In genomic region chr20:3990741-3991140, GRCh38 we compare ENCODE assay signal across 1 cellular context.
TF ChIP-seq lines count a peak whose summit lies in the region.

No MANE protein-coding gene starts in this region.

TF ChIP-seq in K562, 482 proteins besides CTCF, POLR2A, EP300 and RAD21:
- peak; percentile 78 for TF ChIP-seq NFIC (IDR thresholded peaks at IDR 0.05)
- no peak for TF ChIP-seq ZNF57 (CRISPR knock-in tag; IDR thresholded peaks at IDR 0.05)
TF ChIP-seq in K562: peak in this region for 1.
